Comparison of ENCODE assay signal across 8 cellular contexts in genomic region chr15:77821188-77821958, GRCh38.
A peak's percentile ranks its signal among the peaks of the same experiment; 100 is the strongest.
DNase-seq lines count a peak whose midpoint lies in the region; ATAC-seq, FAIRE-seq and TF ChIP-seq lines count a peak whose summit lies in the region.

No MANE protein-coding gene starts in this region.

- H3K36me3 ChIP-seq in OCI-LY7 (ENCODE audit: insufficient read depth, low read length) (no peaks in the 10 kb centered on the region), K562 (ENCODE audit: control insufficient read depth, insufficient read depth, low read length) (no peaks in the 10 kb centered on the region)

- H3K4me1 ChIP-seq in OCI-LY7 (ENCODE audit: insufficient read depth, low read length, poor library complexity, severe bottlenecking) (no peaks in the 10 kb centered on the region), K562 (replicated peaks in 1 of 2; ENCODE audit: control insufficient read depth in 2 of 2, insufficient read depth in 2 of 2, low read length in 2 of 2) (peaks cover 0 to 26% of the 10 kb centered on the region in 2 experiments; a peak in 2 of 5 replicates)

- H3K9me3 ChIP-seq in OCI-LY7 (ENCODE audit: low read length): no peaks in the 10 kb centered on the region
- no peaks in the 10 kb centered on the region for H3K9me3 ChIP-seq in K562 (replicated peaks; ENCODE audit: control insufficient read depth, insufficient read depth, low read depth, low read length)

- DNase-seq in DMS 273 (lab: John Stamatoyannopoulos, UW; ENCODE audit: unreplicated experiment): peak; percentile 83
- DNase-seq in HPDE6-E6E7 (ENCODE audit: extremely low spot score): peak; percentile 58
- DNase-seq in OCI-LY7 (ENCODE audit: low spot score): peak; percentile 64
- DNase-seq in K562 (ENCODE audit: extremely low read depth in 1 of 4, low spot score in 3 of 4): peak; percentile 75 to 78 (median 76)
- DNase-seq in iPS-NIHi11 (ENCODE audit: low spot score): peak; percentile 82
- peak; percentile 26 to 36 for DNase-seq in stimulated activated CD4-positive, alpha-beta T cell treated with anti-CD3 and anti-CD28 coated beads, Interleukin-2, amount 100 ng/mL, for 48 hours

- TF ChIP-seq CTCF in OCI-LY7 (conservative IDR thresholded peaks at IDR 0.05; ENCODE audit: low read length) (peak; percentile 83), K562 (IDR thresholded peaks at IDR 0.05 in 2 of 3, conservative IDR thresholded peaks at IDR 0.05 in 1 of 3; ENCODE audit: insufficient read depth in 2 of 3, low read depth in 1 of 3, low read length in 3 of 3) (peak; percentile 87 to 92 (median 91))

- intact Hi-C loops in OCI-LY7 (cut with micrococcal nuclease; ENCODE audit: unreplicated experiment) (loop anchor here (1.0 kb wide), 2 partner anchors 162 to 188 kb away; no protein-coding TSS in a partner anchor), K562 (cut with micrococcal nuclease) (loop anchor here (1.0 kb wide), 3 partner anchors 162 to 278 kb away; no protein-coding TSS in a partner anchor)

- ATAC-seq in K562: peak; percentile 92
- no peak for ATAC-seq in activated CD4-positive, CD25-positive, alpha-beta regulatory T cell treated with anti-CD3 and anti-CD28 coated beads, Interleukin-2, amount 50 U/mL, for 24 hours
- no peak for ATAC-seq in GM18858 (IDR thresholded peaks at IDR 0.05; ENCODE audit: unreplicated experiment)

- BruUV-seq in OCI-LY7 (replicated peaks; lab: Mats Ljungman, UMichigan) (no TSS peak), K562 (replicated peaks; lab: Mats Ljungman, UMichigan) (no TSS peak)

- H3K27ac ChIP-seq in OCI-LY7 (ENCODE audit: low read depth, low read length, poor library complexity, severe bottlenecking) (no peak overlapping the region), K562 (ENCODE audit: extremely low read depth, low read depth, low read length) (no peak overlapping the region)

- peak; percentile 58 to 89 for TF ChIP-seq RAD21 in K562 (CRISPR knock-in tag; conservative IDR thresholded peaks at IDR 0.05 in 1 of 2, IDR thresholded peaks at IDR 0.05 in 1 of 2)

- TF ChIP-seq EP300 in K562 (IDR thresholded peaks at IDR 0.05; ENCODE audit: low read length): no peak

- H4K20me1 ChIP-seq in OCI-LY7 (ENCODE audit: insufficient read depth, low read length): no peaks in the 10 kb centered on the region
- H4K20me1 ChIP-seq in K562 (replicated peaks; ENCODE audit: control insufficient read depth, insufficient read depth, low read length): peaks cover 35% of the 10 kb centered on the region

- H2AFZ ChIP-seq in OCI-LY7 (ENCODE audit: low read length) (no peak overlapping the region), K562 (ENCODE audit: low read depth, low read length) (no peak overlapping the region)

- WGBS in K562 (ENCODE audit: insufficient coverage, low coverage, missing lambda C conversion rate): 9% methylated on average over 11 of the region's 12 CpGs

- H3K9ac ChIP-seq in K562 (ENCODE audit: insufficient read depth in 1 of 2, low read depth in 2 of 2, low read length in 2 of 2): no peak overlapping the region

- H3K4me3 ChIP-seq in OCI-LY7 (ENCODE audit: low read depth, low read length, poor library complexity, severe bottlenecking) (no peak overlapping the region), K562 (no peak overlapping the region)

- no peak for TF ChIP-seq POLR2A in K562 (conservative IDR thresholded peaks at IDR 0.05)

- peaks cover 4% of the 10 kb centered on the region for H3K9me1 ChIP-seq in K562 (ENCODE audit: control insufficient read depth, insufficient read depth, low read length)

- CTCF ChIA-PET in OCI-LY7 (lab: Charles Lee; ENCODE audit: unreplicated experiment) (interaction anchor here (0.7 kb wide), 1 partner anchor 660 kb away, joined by 4 read pairs; no protein-coding TSS in a partner anchor), K562 (lab: Yijun Ruan, JAX; ENCODE audit: low intra/inter-chr PET ratio) (interaction anchor here (0.9 to 7.3 kb wide), 6 partner anchors 49 to 714 kb away, joined by 3 to 97 read pairs (median 4); partner anchors contain the start of gene LINGO1)

- FAIRE-seq in K562 (lab: Jason Lieb, UNC): peak; percentile 78

- POLR2A ChIA-PET in OCI-LY7 (lab: Charles Lee): interaction anchor here (0.7 kb wide), 1 partner anchor 75 kb away, joined by 4 read pairs; no protein-coding TSS in a partner anchor
- POLR2A ChIA-PET in K562 (lab: Yijun Ruan, JAX): interaction anchor here (0.5 to 1.7 kb wide), 8 partner anchors 68 to 1101 kb away, joined by 3 to 4 read pairs (median 4); no protein-coding TSS in a partner anchor

- in situ Hi-C loops in K562 (cut with MboI): no loop called here

- H3K79me2 ChIP-seq in OCI-LY7 (ENCODE audit: insufficient read depth, low read depth, low read length) (no peaks in the 10 kb centered on the region), K562 (ENCODE audit: control insufficient read depth, insufficient read depth, low read length) (no peaks in the 10 kb centered on the region)

- H3K4me2 ChIP-seq in OCI-LY7 (ENCODE audit: low read length): no peak overlapping the region
- no peak overlapping the region for H3K4me2 ChIP-seq in K562 (ENCODE audit: insufficient read depth, low read length)

- no peaks in the 10 kb centered on the region for H3K9me2 ChIP-seq in OCI-LY7 (ENCODE audit: insufficient read depth, low read length)

- peaks cover 9 to 70% of the 10 kb centered on the region in 2 experiments; a peak in 4 of 5 replicates for H3K27me3 ChIP-seq in K562 (ENCODE audit: control insufficient read depth in 2 of 2, insufficient read depth in 2 of 2, low read length in 2 of 2)

TF ChIP-seq in K562, 482 proteins besides CTCF, POLR2A, EP300 and RAD21 (continues in another document):
- TF ChIP-seq GATAD2A (IDR thresholded peaks at IDR 0.05) (no peak), DEAF1 (CRISPR knock-in tag; IDR thresholded peaks at IDR 0.05) (peak; percentile 46; the same call in 1 of the 2 replicates), CCAR2 (IDR thresholded peaks at IDR 0.05; ENCODE audit: low read depth, low read length) (no peak), POLR3G (IDR thresholded peaks at IDR 0.05; ENCODE audit: extremely low read depth, insufficient read length, insufficient replicate concordance) (no peak), TFAP4 (CRISPR knock-in tag; IDR thresholded peaks at IDR 0.05; ENCODE audit: borderline replicate concordance) (peak; percentile 31; the same call in 1 of the 2 replicates), FOXA3 (CRISPR knock-in tag; conservative IDR thresholded peaks at IDR 0.05 in 1 of 2, IDR thresholded peaks at IDR 0.05 in 1 of 2) (no peak), HMBOX1 (IDR thresholded peaks at IDR 0.05) (no peak), SMC3 (conservative IDR thresholded peaks at IDR 0.05; ENCODE audit: insufficient read depth, low read depth, low read length) (peak; percentile 95), CC2D1A (IDR thresholded peaks at IDR 0.05) (0 out of 2 replicates have a peak, but pooled peaks have one; percentile 33), MBD2 (IDR thresholded peaks at IDR 0.05; ENCODE audit: borderline replicate concordance, low read depth) (no peak), ZNF24 (IDR thresholded peaks at IDR 0.05) (0 out of 2 replicates have a peak, but pooled peaks have one; percentile 27), STAG1 (CRISPR knock-in tag; IDR thresholded peaks at IDR 0.05; ENCODE audit: borderline replicate concordance) (peak; percentile 89; the same call in 1 of the 2 replicates)
- TF ChIP-seq, protein P1, sequence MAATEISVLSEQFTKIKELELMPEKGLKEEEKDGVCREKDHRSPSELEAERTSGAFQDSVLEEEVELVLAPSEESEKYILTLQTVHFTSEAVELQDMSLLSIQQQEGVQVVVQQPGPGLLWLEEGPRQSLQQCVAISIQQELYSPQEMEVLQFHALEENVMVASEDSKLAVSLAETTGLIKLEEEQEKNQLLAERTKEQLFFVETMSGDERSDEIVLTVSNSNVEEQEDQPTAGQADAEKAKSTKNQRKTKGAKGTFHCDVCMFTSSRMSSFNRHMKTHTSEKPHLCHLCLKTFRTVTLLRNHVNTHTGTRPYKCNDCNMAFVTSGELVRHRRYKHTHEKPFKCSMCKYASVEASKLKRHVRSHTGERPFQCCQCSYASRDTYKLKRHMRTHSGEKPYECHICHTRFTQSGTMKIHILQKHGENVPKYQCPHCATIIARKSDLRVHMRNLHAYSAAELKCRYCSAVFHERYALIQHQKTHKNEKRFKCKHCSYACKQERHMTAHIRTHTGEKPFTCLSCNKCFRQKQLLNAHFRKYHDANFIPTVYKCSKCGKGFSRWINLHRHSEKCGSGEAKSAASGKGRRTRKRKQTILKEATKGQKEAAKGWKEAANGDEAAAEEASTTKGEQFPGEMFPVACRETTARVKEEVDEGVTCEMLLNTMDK (IDR thresholded peaks at IDR 0.05; ENCODE audit: borderline replicate concordance, insufficient read depth, low read depth, low read length, poor library complexity, severe bottlenecking): peak; percentile 2

Comparison
In these comparisons a context has a peak if more than half of its experiments do, and no peak if none do; other contexts are left out.
1. DNase-seq: peak in every context shown above with its lines; median percentile 83 in DMS 273; 82 in iPS-NIHi11; 76 in K562; 64 in OCI-LY7; 58 in HPDE6-E6E7; 31 in stimulated activated CD4-positive, alpha-beta T cell treated with anti-CD3 and anti-CD28 coated beads, Interleukin-2, amount 100 ng/mL, for 48 hours.